In the genomic region with DNA sequence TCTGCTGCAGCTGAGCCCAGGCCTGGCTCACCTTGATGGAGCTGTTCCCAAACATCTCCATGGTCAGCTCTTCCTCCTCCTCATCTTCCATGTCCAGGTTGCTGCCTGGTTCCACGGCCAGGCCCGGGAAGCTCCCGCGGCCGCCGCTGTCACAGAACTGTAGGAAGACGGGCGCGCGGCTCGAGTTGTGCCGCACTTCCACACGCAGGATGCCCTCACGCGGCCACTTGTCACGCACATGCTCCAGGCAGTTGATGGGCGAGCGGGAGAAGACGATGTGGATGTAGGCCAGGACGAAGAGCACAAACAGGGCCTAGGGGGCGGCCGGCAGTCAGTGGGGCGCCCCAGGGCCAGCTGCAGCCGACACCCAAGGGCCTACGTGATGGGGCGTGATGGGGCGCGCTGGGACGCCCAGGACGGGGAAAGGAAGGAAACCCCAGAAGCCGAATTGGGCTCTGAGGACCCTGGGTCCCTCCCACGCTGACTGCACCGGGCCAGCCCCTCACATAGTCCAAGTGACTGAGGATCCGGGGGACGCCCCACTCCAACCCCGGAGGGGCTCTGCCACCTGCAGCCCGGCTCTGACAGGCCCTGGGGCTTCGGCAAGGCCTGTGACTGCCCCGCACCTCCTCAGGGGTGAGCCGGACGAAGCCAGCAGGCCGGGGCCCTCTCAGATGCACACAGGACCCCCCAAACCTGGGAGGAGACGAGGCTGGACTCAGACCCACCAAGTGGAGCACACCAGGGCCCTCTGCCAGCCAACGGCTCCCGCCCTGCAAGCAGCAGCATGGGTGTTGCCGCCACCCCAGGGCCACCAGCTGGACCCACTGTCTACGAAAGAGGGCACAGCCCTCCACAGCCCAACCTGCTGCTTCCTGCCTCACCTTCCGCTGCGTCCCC, we compare ENCODE assay signal across 18 cellular contexts. TPM values are rescaled to one million over a fixed set of nuclear protein-coding genes. Genes with fewer than 3 reads are reported as not detected.
DNase-seq lines count a peak whose midpoint lies in the region; ATAC-seq, FAIRE-seq and TF ChIP-seq lines count a peak whose summit lies in the region.
"Had no signal": no experiment of that assay in that cellular context is flagged by ENCODE, and none has a peak within 500 bp of the region (broad histone marks: within the 10 kb centered on the region; RNA-seq: fewer than 3 reads in every experiment).

No MANE protein-coding gene starts in this region.

- no peak for FAIRE-seq in kidney (lab: Jason Lieb, UNC)
- FAIRE-seq: G401.6 had no signal

- peaks cover 58% of the 10 kb centered on the region for H3K79me2 ChIP-seq in GM23338 (replicated peaks; ENCODE audit: insufficient read depth)

- no peaks in the 10 kb centered on the region for H3K27me3 ChIP-seq in GM23338 (ENCODE audit: insufficient read depth)
- no peaks in the 10 kb centered on the region for H3K27me3 ChIP-seq in foreskin keratinocyte
- H3K27me3 ChIP-seq: BE2C, Peyer's patch had no signal

- H3K4me3 ChIP-seq in GM23338 (no peak overlapping the region), kidney (ENCODE audit: low read length in 2 of 2) (no peak overlapping the region)
- H3K4me3 ChIP-seq: GM23248, Peyer's patch had no signal

- intact Hi-C loops in kidney (cut with DNase I), result no loop called here

- H3K9me3 ChIP-seq in kidney (ENCODE audit: control insufficient read depth in 1 of 2, low read length in 2 of 2), result no peaks in the 10 kb centered on the region
- H3K9me3 ChIP-seq: BE2C, Caco-2, Peyer's patch had no signal

- H3K4me1 Mint-ChIP-seq in GM23338 (peaks cover 26% of the 10 kb centered on the region), WTC11 (peaks cover 28% of the 10 kb centered on the region)

- DNase-seq in GM23338 (ENCODE audit: low spot score) (no peak), WTC11 (ENCODE audit: low spot score) (no peak), kidney (peak; percentile 68), kidney glomerular epithelial cell (lab: John Stamatoyannopoulos, UW) (no peak), foreskin keratinocyte (no peak), GM19240 (ENCODE audit: insufficient read length, low spot score) (no peak)
- DNase-seq: BE2C; Caco-2; CD4-positive, alpha-beta T cell; GM23248; KG1; NCI-H1105 treated with DMSO at 0.1 percent for 48 hours; NCI-H1694; Peyer's patch; Right ventricle myocardium superior had no signal

- peaks cover 21% of the 10 kb centered on the region for H4K20me1 ChIP-seq in GM23338 (replicated peaks; ENCODE audit: insufficient read depth)

- H3K27ac Mint-ChIP-seq in GM23338 (0 out of 2 replicates have a peak overlapping the region, but pooled peaks have one; percentile 70), WTC11 (peak overlapping the region; percentile 88; the same call in 1 of the 2 replicates)
- H3K27ac Mint-ChIP-seq: CD4-positive, alpha-beta T cell had no signal

- no peak overlapping the region for H3K9ac ChIP-seq in kidney (ENCODE audit: low read length in 2 of 2)

- H3K36me3 Mint-ChIP-seq in GM23338 (ENCODE audit: low read depth) (peaks cover 3% of the 10 kb centered on the region; the same call in 2 of the 3 replicates), WTC11 (no peaks in the 10 kb centered on the region; the same call in 1 of the 2 replicates)

- H3K4me2 ChIP-seq in GM23338, result no peak overlapping the region

- CTCF ChIA-PET in WTC11 (lab: Charles Lee), result no interaction called here

- no peaks in the 10 kb centered on the region for H3K9me3 Mint-ChIP-seq in GM23338
- no peaks in the 10 kb centered on the region for H3K9me3 Mint-ChIP-seq in WTC11
- H3K9me3 Mint-ChIP-seq: CD4-positive, alpha-beta T cell had no signal

- H3K9me2 ChIP-seq in GM23338 (ENCODE audit: insufficient read depth), result no peaks in the 10 kb centered on the region

- H3K27ac ChIP-seq in GM23338 (ENCODE audit: low read depth) (no peak overlapping the region), kidney (ENCODE audit: low read depth in 2 of 2, low read length in 2 of 2) (no peak overlapping the region), foreskin keratinocyte (no peak overlapping the region)
- H3K27ac ChIP-seq: GM23248, Peyer's patch had no signal

- H3K27me3 Mint-ChIP-seq in GM23338 (ENCODE audit: insufficient read depth, low read depth, poor library complexity) (peaks cover 7% of the 10 kb centered on the region), WTC11 (ENCODE audit: low read depth) (no peaks in the 10 kb centered on the region; the same call in 1 of the 2 replicates)
- H3K27me3 Mint-ChIP-seq: CD4-positive, alpha-beta T cell had no signal

- ATAC-seq in GM23338 (no peak), WTC11 (no peak), foreskin keratinocyte (no peak)

- no peak overlapping the region for H2AFZ ChIP-seq in GM23338
- H2AFZ ChIP-seq: GM23248 had no signal

- POLR2A ChIA-PET in WTC11 (lab: Charles Lee), result interaction anchor here (0.8 kb wide), 1 partner anchor 18 kb away, joined by 3 read pairs; no protein-coding TSS in a partner anchor

- H3K36me3 ChIP-seq in GM23338 (ENCODE audit: insufficient read depth) (no peaks in the 10 kb centered on the region), kidney (ENCODE audit: control insufficient read depth in 1 of 2, insufficient read depth in 2 of 2, low read length in 2 of 2) (peaks cover 0 to 10% of the 10 kb centered on the region in 2 donors)

- H3K4me1 ChIP-seq in GM23338 (ENCODE audit: insufficient read depth) (peaks cover 8% of the 10 kb centered on the region; the same call in 1 of the 2 replicates), kidney (ENCODE audit: control insufficient read depth in 1 of 2, insufficient read depth in 1 of 2, low read depth in 1 of 2, low read length in 2 of 2) (peaks cover 5 to 36% of the 10 kb centered on the region in 2 donors), foreskin keratinocyte (peaks cover 6% of the 10 kb centered on the region)

- H3F3A ChIP-seq in GM23338 (replicated peaks; ENCODE audit: low read depth), result peaks cover 9% of the 10 kb centered on the region; the same call in 1 of the 2 replicates

- H3K4me3 Mint-ChIP-seq in GM23338 (no peak overlapping the region), WTC11 (no peak overlapping the region)
- H3K4me3 Mint-ChIP-seq: CD4-positive, alpha-beta T cell had no signal

- TF ChIP-seq CTCF in GM23338 (conservative IDR thresholded peaks at IDR 0.05; ENCODE audit: low read depth in 2 of 2) (no peak), WTC11 (IDR thresholded peaks at IDR 0.05) (no peak), kidney (IDR thresholded peaks at IDR 0.05; ENCODE audit: borderline replicate concordance, extremely low read depth, insufficient read depth) (no peak), foreskin keratinocyte (conservative IDR thresholded peaks at IDR 0.05) (no peak)

TF ChIP-seq in GM23338, 12 proteins besides CTCF, POLR2A, EP300 and RAD21 (continues in another document):
- TF ChIP-seq EZH2 (IDR thresholded peaks at IDR 0.05; ENCODE audit: low read depth, unreplicated experiment) (no peak), ZNF331 (CRISPR knock-in tag; IDR thresholded peaks at IDR 0.05; ENCODE audit: low read depth) (no peak)

TF ChIP-seq in WTC11, 78 proteins besides CTCF, POLR2A, EP300 and RAD21:
- TF ChIP-seq, protein P1, sequence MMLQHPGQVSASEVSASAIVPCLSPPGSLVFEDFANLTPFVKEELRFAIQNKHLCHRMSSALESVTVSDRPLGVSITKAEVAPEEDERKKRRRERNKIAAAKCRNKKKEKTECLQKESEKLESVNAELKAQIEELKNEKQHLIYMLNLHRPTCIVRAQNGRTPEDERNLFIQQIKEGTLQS (CRISPR knock-in tag; conservative IDR thresholded peaks at IDR 0.05), result 0 out of 2 replicates have a peak, but pooled peaks have one; percentile 23
- no peak for TF ChIP-seq NR1H2 (CRISPR knock-in tag; IDR thresholded peaks at IDR 0.05)

RNA-seq across cellular contexts. Expression of gene TMEM259, which starts 6.5 kb away (rescaled TPM):
- total RNA-seq in GM23338 (2014; rRNA removed; shearing (Covaris generic)), result 144 and 196 TPM in 2 replicates
- polyA plus RNA-seq in GM23338 (2016; fragmentation: Nextera tagmentation; extraction: Ambion mirVana) (82.8 and 84.5 TPM in 2 replicates), kidney (ENCODE audit: insufficient read depth, low read depth, low replicate concordance) (129 TPM), foreskin keratinocyte (103 and 113 TPM in 2 replicates)
- total RNA-seq in WTC11 (2021) (176 to 202 TPM (median 191 TPM) in 3 replicates), kidney (180 TPM), foreskin keratinocyte (81.8 and 89.6 TPM in 2 replicates)

RNA-seq across cellular contexts. Expression of gene RNU6-2, which starts 6.9 kb away (rescaled TPM):
- not detected in 2 replicates for total RNA-seq in GM23338 (2014; rRNA removed; shearing (Covaris generic))
- polyA plus RNA-seq in GM23338 (2016; fragmentation: Nextera tagmentation; extraction: Ambion mirVana), result not detected in 2 replicates
- not detected in 3 replicates for total RNA-seq in WTC11 (2021)
- total RNA-seq in kidney, result not detected
- polyA plus RNA-seq in kidney (ENCODE audit: insufficient read depth, low read depth, low replicate concordance), result not detected
- total RNA-seq in foreskin keratinocyte, result not detected in 2 replicates
- not detected in 2 replicates for polyA plus RNA-seq in foreskin keratinocyte
- total RNA-seq: A172; Caco-2; CD4-positive, alpha-beta T cell; GM23248; NCI-H460; Peyer's patch; Right ventricle myocardium superior had no signal
- polyA plus RNA-seq: GM23248 had no signal

RNA-seq across cellular contexts. Expression of gene CNN2, which starts 12.0 kb away (rescaled TPM):
- 392 and 426 TPM in 2 replicates for total RNA-seq in GM23338 (2014; rRNA removed; shearing (Covaris generic))
- 314 and 330 TPM in 2 replicates for polyA plus RNA-seq in GM23338 (2016; fragmentation: Nextera tagmentation; extraction: Ambion mirVana)
- total RNA-seq in WTC11 (2021), result 387 to 391 TPM (median 390 TPM) in 3 replicates
- 131 TPM for total RNA-seq in kidney
- 64.1 TPM for polyA plus RNA-seq in kidney (ENCODE audit: insufficient read depth, low read depth, low replicate concordance)
- 352 and 355 TPM in 2 replicates for total RNA-seq in foreskin keratinocyte
- polyA plus RNA-seq in foreskin keratinocyte, result 297 and 299 TPM in 2 replicates

RNA-seq across cellular contexts. Expression of gene GRIN3B, which starts 14.2 kb away (rescaled TPM):
- total RNA-seq in GM23338 (2014; rRNA removed; shearing (Covaris generic)), result 0.23 and 2.8 TPM in 2 replicates
- 0.11 and 0.28 TPM in 2 replicates for polyA plus RNA-seq in GM23338 (2016; fragmentation: Nextera tagmentation; extraction: Ambion mirVana)
- total RNA-seq in WTC11 (2021), result 1.9 to 2.5 TPM (median 2.4 TPM) in 3 replicates
- 0.44 TPM for total RNA-seq in kidney
- polyA plus RNA-seq in kidney (ENCODE audit: insufficient read depth, low read depth, low replicate concordance), result 0.15 TPM
- total RNA-seq in foreskin keratinocyte, result 0.35 and 1.7 TPM in 2 replicates
- polyA plus RNA-seq in foreskin keratinocyte, result 0.43 and 1.00 TPM in 2 replicates
- total RNA-seq: A172, NCI-H460, Peyer's patch, Right ventricle myocardium superior had no signal
- polyA plus RNA-seq: GM23248 had no signal

RNA-seq across cellular contexts. Expression of gene ABCA7, which starts 25.5 kb away (rescaled TPM):
- 18.1 and 22.2 TPM in 2 replicates for total RNA-seq in GM23338 (2014; rRNA removed; shearing (Covaris generic))
- polyA plus RNA-seq in GM23338 (2016; fragmentation: Nextera tagmentation; extraction: Ambion mirVana) (27.4 and 30.3 TPM in 2 replicates), kidney (ENCODE audit: insufficient read depth, low read depth, low replicate concordance) (11.7 TPM), foreskin keratinocyte (9.6 and 11.3 TPM in 2 replicates)
- total RNA-seq in WTC11 (2021) (40.3 to 45.0 TPM (median 41.3 TPM) in 3 replicates), kidney (20.4 TPM), foreskin keratinocyte (15.2 and 17.6 TPM in 2 replicates)
